In the genomic region with DNA sequence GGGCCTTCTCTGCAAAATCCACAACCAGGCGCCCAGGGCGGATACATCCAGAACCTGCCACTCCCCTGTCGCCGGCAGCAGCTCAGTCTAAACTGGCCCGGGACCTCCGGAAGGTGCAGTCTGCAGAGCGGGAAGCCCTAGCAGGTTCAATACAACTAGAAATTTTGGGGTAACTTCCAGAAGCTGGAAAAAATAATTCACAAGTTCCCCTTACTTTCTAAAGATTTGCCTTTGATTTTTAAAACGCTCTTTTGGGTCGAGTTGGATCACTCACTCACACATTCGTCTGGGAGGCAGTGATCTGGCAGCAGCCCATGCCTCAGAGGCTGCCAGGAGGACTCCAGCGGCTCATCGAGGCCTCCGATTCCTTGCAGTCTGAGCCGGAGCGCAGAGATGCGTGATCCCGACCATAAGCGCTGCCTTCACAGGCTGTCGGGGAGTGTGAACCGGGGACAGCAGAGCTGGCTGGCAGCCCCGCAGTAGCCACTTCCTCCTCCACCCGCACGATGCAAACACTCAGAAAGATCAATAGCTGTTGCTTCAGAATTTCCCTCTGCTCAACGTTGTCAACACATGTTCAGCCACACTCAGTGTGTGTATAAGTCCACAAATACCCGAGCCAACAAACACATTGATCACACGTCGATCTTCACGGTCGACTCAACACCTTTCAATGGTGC, we compare ENCODE assay signal across 1 cellular context.
TF ChIP-seq lines count a peak whose summit lies in the region.

No MANE protein-coding gene starts in this region.

TF ChIP-seq in HepG2, 621 proteins besides CTCF, POLR2A, EP300 and RAD21 (continued from another document):
- TF ChIP-seq, protein P1, sequence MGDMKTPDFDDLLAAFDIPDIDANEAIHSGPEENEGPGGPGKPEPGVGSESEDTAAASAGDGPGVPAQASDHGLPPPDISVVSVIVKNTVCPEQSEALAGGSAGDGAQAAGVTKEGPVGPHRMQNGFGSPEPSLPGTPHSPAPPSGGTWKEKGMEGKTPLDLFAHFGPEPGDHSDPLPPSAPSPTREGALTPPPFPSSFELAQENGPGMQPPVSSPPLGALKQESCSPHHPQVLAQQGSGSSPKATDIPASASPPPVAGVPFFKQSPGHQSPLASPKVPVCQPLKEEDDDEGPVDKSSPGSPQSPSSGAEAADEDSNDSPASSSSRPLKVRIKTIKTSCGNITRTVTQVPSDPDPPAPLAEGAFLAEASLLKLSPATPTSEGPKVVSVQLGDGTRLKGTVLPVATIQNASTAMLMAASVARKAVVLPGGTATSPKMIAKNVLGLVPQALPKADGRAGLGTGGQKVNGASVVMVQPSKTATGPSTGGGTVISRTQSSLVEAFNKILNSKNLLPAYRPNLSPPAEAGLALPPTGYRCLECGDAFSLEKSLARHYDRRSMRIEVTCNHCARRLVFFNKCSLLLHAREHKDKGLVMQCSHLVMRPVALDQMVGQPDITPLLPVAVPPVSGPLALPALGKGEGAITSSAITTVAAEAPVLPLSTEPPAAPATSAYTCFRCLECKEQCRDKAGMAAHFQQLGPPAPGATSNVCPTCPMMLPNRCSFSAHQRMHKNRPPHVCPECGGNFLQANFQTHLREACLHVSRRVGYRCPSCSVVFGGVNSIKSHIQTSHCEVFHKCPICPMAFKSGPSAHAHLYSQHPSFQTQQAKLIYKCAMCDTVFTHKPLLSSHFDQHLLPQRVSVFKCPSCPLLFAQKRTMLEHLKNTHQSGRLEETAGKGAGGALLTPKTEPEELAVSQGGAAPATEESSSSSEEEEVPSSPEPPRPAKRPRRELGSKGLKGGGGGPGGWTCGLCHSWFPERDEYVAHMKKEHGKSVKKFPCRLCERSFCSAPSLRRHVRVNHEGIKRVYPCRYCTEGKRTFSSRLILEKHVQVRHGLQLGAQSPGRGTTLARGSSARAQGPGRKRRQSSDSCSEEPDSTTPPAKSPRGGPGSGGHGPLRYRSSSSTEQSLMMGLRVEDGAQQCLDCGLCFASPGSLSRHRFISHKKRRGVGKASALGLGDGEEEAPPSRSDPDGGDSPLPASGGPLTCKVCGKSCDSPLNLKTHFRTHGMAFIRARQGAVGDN (CRISPR knock-in tag; IDR thresholded peaks at IDR 0.05) = 0 out of 2 replicates have a peak, but pooled peaks have one; percentile 11
- TF ChIP-seq NCOA5 (CRISPR knock-in tag; IDR thresholded peaks at IDR 0.05) (no peak), MED8 (CRISPR knock-in tag; IDR thresholded peaks at IDR 0.05; ENCODE audit: insufficient replicate concordance) (no peak), ZNF30 (CRISPR knock-in tag; IDR thresholded peaks at IDR 0.05) (no peak), SMC3 (IDR thresholded peaks at IDR 0.05; ENCODE audit: low read length) (no peak), AGO1 (IDR thresholded peaks at IDR 0.05; ENCODE audit: low read depth, low read length, poor library complexity, severe bottlenecking) (no peak), GATAD2A (CRISPR knock-in tag; IDR thresholded peaks at IDR 0.05) (0 out of 2 replicates have a peak, but pooled peaks have one; percentile 25), GABPB1 (CRISPR knock-in tag; IDR thresholded peaks at IDR 0.05) (0 out of 2 replicates have a peak, but pooled peaks have one; percentile 27), SRSF1 (optimal IDR thresholded peaks at IDR 0.05; ENCODE audit: low read depth, low read length) (no peak)
- TF ChIP-seq, protein P2, sequence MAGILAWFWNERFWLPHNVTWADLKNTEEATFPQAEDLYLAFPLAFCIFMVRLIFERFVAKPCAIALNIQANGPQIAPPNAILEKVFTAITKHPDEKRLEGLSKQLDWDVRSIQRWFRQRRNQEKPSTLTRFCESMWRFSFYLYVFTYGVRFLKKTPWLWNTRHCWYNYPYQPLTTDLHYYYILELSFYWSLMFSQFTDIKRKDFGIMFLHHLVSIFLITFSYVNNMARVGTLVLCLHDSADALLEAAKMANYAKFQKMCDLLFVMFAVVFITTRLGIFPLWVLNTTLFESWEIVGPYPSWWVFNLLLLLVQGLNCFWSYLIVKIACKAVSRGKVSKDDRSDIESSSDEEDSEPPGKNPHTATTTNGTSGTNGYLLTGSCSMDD (CRISPR knock-in tag; IDR thresholded peaks at IDR 0.05) = no peak
